Comparison of ENCODE assay signal across 10 cellular contexts in the genomic region with DNA sequence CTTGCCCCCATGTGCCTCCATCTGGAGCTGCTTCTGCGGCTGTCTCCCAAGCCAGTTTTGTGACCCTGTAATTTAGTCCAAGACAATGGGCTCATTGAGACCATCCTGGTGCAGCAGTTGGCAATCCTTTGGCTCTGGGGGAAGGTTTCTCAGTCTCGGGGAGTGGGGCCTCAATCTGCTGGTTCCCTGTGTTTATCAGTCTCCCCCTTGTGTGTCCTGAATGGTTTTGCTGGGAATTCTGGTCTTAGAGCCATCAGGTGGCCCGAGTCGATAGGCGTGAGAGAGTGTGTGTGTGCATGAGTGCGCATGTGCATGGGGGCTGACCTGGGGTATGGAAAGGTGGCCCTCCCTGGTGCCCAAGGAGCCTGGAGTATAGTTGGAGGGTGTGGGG.
DNase-seq lines count a peak whose midpoint lies in the region; ATAC-seq, FAIRE-seq and TF ChIP-seq lines count a peak whose summit lies in the region.
"Had no signal": no experiment of that assay in that cellular context is flagged by ENCODE, and none has a peak within 500 bp of the region (broad histone marks: within the 10 kb centered on the region; RNA-seq: fewer than 3 reads in every experiment).

No MANE protein-coding gene starts in this region.

- peak overlapping the region; percentile 85 for H3K27ac Mint-ChIP-seq in T-helper 1 cell treated with Interleukin-12 subunit alpha and Interleukin-12 subunit beta and Interleukin-4 antibody, amounts not matched to agents 30 μg/mL and 1 μg/mL, for 36 hours
- peak overlapping the region; percentile 79 for H3K27ac Mint-ChIP-seq in activated naive CD8-positive, alpha-beta T cell treated with anti-CD3 and anti-CD28 coated beads for 36 hours

- no peak for TF ChIP-seq POLR2A in stomach (IDR thresholded peaks at IDR 0.05)

- H3K4me1 ChIP-seq in kidney (ENCODE audit: control insufficient read depth in 1 of 2, insufficient read depth in 1 of 2, low read depth in 1 of 2, low read length in 2 of 2) (peaks cover 38 to 62% of the 10 kb centered on the region in 2 donors), stomach (peaks cover 84 to 98% (median 93%) of the 10 kb centered on the region in 4 donors)

- intact Hi-C loops in kidney (cut with DNase I) = no loop called here
- intact Hi-C loops in stomach (cut with DNase I; ENCODE audit: low total_unique reads) = no loop called here

- H3K4me1 Mint-ChIP-seq in T-helper 1 cell treated with Interleukin-12 subunit alpha and Interleukin-12 subunit beta and Interleukin-4 antibody, amounts not matched to agents 30 μg/mL and 1 μg/mL, for 36 hours (ENCODE audit: low read depth) = peaks cover 50% of the 10 kb centered on the region
- H3K4me1 Mint-ChIP-seq in activated naive CD8-positive, alpha-beta T cell treated with anti-CD3 and anti-CD28 coated beads for 36 hours = peaks cover 67% of the 10 kb centered on the region

- peak overlapping the region; percentile 91 for H3K4me3 Mint-ChIP-seq in T-helper 1 cell treated with Interleukin-12 subunit alpha and Interleukin-12 subunit beta and Interleukin-4 antibody, amounts not matched to agents 30 μg/mL and 1 μg/mL, for 36 hours
- peak overlapping the region; percentile 81 for H3K4me3 Mint-ChIP-seq in activated naive CD8-positive, alpha-beta T cell treated with anti-CD3 and anti-CD28 coated beads for 36 hours

- peaks cover 24% of the 10 kb centered on the region for H3K36me3 Mint-ChIP-seq in T-helper 1 cell treated with Interleukin-12 subunit alpha and Interleukin-12 subunit beta and Interleukin-4 antibody, amounts not matched to agents 30 μg/mL and 1 μg/mL, for 36 hours (ENCODE audit: low read depth)
- H3K36me3 Mint-ChIP-seq in activated naive CD8-positive, alpha-beta T cell treated with anti-CD3 and anti-CD28 coated beads for 36 hours = peaks cover 2% of the 10 kb centered on the region

- H3K36me3 ChIP-seq in kidney (ENCODE audit: control insufficient read depth in 1 of 2, insufficient read depth in 2 of 2, low read length in 2 of 2) = no peaks in the 10 kb centered on the region
- H3K36me3 ChIP-seq in stomach = peaks cover 0 to 12% (median 0%) of the 10 kb centered on the region in 4 donors

- TF ChIP-seq CTCF in kidney (IDR thresholded peaks at IDR 0.05; ENCODE audit: borderline replicate concordance, extremely low read depth, insufficient read depth) (no peak), stomach (IDR thresholded peaks at IDR 0.05) (no peak)

- no peaks in the 10 kb centered on the region for H3K9me3 ChIP-seq in kidney (ENCODE audit: control insufficient read depth in 1 of 2, low read length in 2 of 2)
- no peaks in the 10 kb centered on the region for H3K9me3 ChIP-seq in stomach

- TF ChIP-seq EP300 in stomach (IDR thresholded peaks at IDR 0.05) = no peak

- no peaks in the 10 kb centered on the region for H3K9me3 Mint-ChIP-seq in T-helper 1 cell treated with Interleukin-12 subunit alpha and Interleukin-12 subunit beta and Interleukin-4 antibody, amounts not matched to agents 30 μg/mL and 1 μg/mL, for 36 hours
- no peaks in the 10 kb centered on the region for H3K9me3 Mint-ChIP-seq in activated naive CD8-positive, alpha-beta T cell treated with anti-CD3 and anti-CD28 coated beads for 36 hours

- H3K27ac ChIP-seq in kidney (ENCODE audit: low read depth in 2 of 2, low read length in 2 of 2) (peak overlapping the region; percentile 67 to 69), stomach (peak overlapping the region; percentile 93 to 98 (median 94))

- no peaks in the 10 kb centered on the region for H3K27me3 ChIP-seq in stomach

- WGBS in stomach, 5 donors = 44 to 70% (median 59%) methylated on average over 6 of the region's 6 CpGs

- no peak for DNase-seq in T-helper 1 cell
- DNase-seq in activated naive CD8-positive, alpha-beta T cell treated with anti-CD3 and anti-CD28 coated beads for 36 hours = no peak
- DNase-seq in kidney = no peak
- DNase-seq in stomach = no peak
- no peak for DNase-seq in NCI-H1417 treated with DMSO at 0.1 percent for 48 hours (lab: John Stamatoyannopoulos, UW)
- no peak for DNase-seq in anterior cingulate cortex (lab: John Stamatoyannopoulos, UW)
- DNase-seq: head of caudate nucleus, MM.1S had no signal

- no peak for ATAC-seq in GM18861 (IDR thresholded peaks at IDR 0.05; ENCODE audit: unreplicated experiment)

- H3K27me3 Mint-ChIP-seq in T-helper 1 cell treated with Interleukin-12 subunit alpha and Interleukin-12 subunit beta and Interleukin-4 antibody, amounts not matched to agents 30 μg/mL and 1 μg/mL, for 36 hours (ENCODE audit: low read depth) = no peaks in the 10 kb centered on the region
- no peaks in the 10 kb centered on the region for H3K27me3 Mint-ChIP-seq in activated naive CD8-positive, alpha-beta T cell treated with anti-CD3 and anti-CD28 coated beads for 36 hours

- FAIRE-seq in kidney (lab: Jason Lieb, UNC) = no peak

- H3K4me3 ChIP-seq in kidney (ENCODE audit: low read length in 2 of 2) (peak overlapping the region in 1 of 2 donors; percentile 76), stomach (peak overlapping the region; percentile 70 to 93 (median 82))

- H3K9ac ChIP-seq in kidney (ENCODE audit: low read length in 2 of 2) = peak overlapping the region in 1 of 2 donors; percentile 89
